In the genomic region with DNA sequence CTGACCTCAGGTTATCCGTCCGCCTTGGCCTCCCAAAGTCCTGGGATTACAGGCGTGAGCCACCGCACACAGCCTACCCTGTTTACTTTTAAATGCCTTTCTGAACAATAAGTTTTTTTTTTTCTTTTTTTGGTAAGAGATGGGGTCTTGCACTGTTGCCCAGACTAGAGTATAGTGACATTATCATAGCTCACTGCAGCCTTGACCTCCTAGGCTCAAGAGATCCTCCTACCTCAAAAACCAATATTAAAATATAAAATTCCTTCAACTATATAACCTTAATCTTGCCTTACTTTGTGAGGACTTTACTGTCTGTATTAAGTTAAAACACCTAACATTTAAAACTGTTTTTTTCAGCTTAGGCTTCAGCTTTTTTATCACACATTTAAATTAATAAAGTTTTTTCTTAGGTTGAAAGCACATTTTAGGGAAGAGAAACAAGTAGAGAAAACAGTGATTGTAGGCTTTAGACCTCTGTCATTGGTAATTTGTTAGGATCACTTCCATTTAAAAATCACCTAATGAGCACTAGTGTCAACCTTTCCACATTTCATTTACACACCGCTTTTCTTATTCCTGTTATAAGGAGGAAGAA, we compare ENCODE assay signal across 13 cellular contexts. TPM values are rescaled to one million over a fixed set of nuclear protein-coding genes. Genes with fewer than 3 reads are reported as not detected.
A peak's percentile ranks its signal among the peaks of the same experiment; 100 is the strongest.
DNase-seq lines count a peak whose midpoint lies in the region; ATAC-seq and TF ChIP-seq lines count a peak whose summit lies in the region.
"Had no signal": no experiment of that assay in that cellular context is flagged by ENCODE, and none has a peak within 500 bp of the region (broad histone marks: within the 10 kb centered on the region; RNA-seq: fewer than 3 reads in every experiment).

No MANE protein-coding gene starts in this region.

- no peak for DNase-seq in activated CD4-positive, alpha-beta T cell treated with anti-CD3 and anti-CD28 coated beads for 36 hours
- no peak for DNase-seq in activated CD4-positive, alpha-beta T cell treated with anti-CD3 and anti-CD28 coated beads for 1 hour
- DNase-seq in Panc1 (ENCODE audit: low read depth, low spot score) (no peak), spleen (no peak), DMS 273 (lab: John Stamatoyannopoulos, UW; ENCODE audit: unreplicated experiment) (no peak), hippocampal formation (lab: John Stamatoyannopoulos, UW) (no peak)
- DNase-seq: effector CD4-positive, alpha-beta T cell; foreskin melanocyte; NCI-H1092; PC-9 had no signal

- H3K36me3 Mint-ChIP-seq in activated CD4-positive, alpha-beta T cell treated with anti-CD3 and anti-CD28 coated beads for 36 hours (ENCODE audit: low read depth) = peaks cover 27% of the 10 kb centered on the region
- peaks cover 34% of the 10 kb centered on the region for H3K36me3 Mint-ChIP-seq in dendritic cell treated with granulocyte-macrophage colony-stimulating factor and Interleukin-4, amounts not matched to agents 40 ng/mL and 50 ng/mL, for 4 days (ENCODE audit: low read depth)

- POLR2A ChIA-PET in activated CD4-positive, alpha-beta T cell treated with anti-CD3 and anti-CD28 coated beads for 36 hours (lab: Charles Lee) = interaction anchor here (0.6 kb wide), 1 partner anchor 708 kb away, joined by 4 read pairs; no protein-coding TSS in a partner anchor
- POLR2A ChIA-PET in Panc1 (lab: Charles Lee) = no interaction called here

- no peak for TF ChIP-seq CTCF in Panc1 (IDR thresholded peaks at IDR 0.05)
- no peak for TF ChIP-seq CTCF in spleen (IDR thresholded peaks at IDR 0.05 in 8 of 11, conservative IDR thresholded peaks at IDR 0.05 in 3 of 11)

- H3K27ac Mint-ChIP-seq in activated CD4-positive, alpha-beta T cell treated with anti-CD3 and anti-CD28 coated beads for 36 hours = no peak overlapping the region
- H3K27ac Mint-ChIP-seq in dendritic cell treated with granulocyte-macrophage colony-stimulating factor and Interleukin-4, amounts not matched to agents 40 ng/mL and 50 ng/mL, for 4 days = peak overlapping the region; percentile 96
- H3K27ac Mint-ChIP-seq: GM23338 had no signal

- H3K4me3 Mint-ChIP-seq in activated CD4-positive, alpha-beta T cell treated with anti-CD3 and anti-CD28 coated beads for 36 hours = peak overlapping the region; percentile 97
- H3K4me3 Mint-ChIP-seq in dendritic cell treated with granulocyte-macrophage colony-stimulating factor and Interleukin-4, amounts not matched to agents 40 ng/mL and 50 ng/mL, for 4 days = peak overlapping the region; percentile 83

- no peak for TF ChIP-seq POLR2A in spleen (IDR thresholded peaks at IDR 0.05)

- WGBS in spleen, 5 donors = 71 to 94% (median 86%) methylated on average over 5 of the region's 5 CpGs

- peaks cover 45% of the 10 kb centered on the region for H3K4me1 Mint-ChIP-seq in activated CD4-positive, alpha-beta T cell treated with anti-CD3 and anti-CD28 coated beads for 36 hours
- peaks cover 27% of the 10 kb centered on the region for H3K4me1 Mint-ChIP-seq in dendritic cell treated with granulocyte-macrophage colony-stimulating factor and Interleukin-4, amounts not matched to agents 40 ng/mL and 50 ng/mL, for 4 days (ENCODE audit: low read depth)

- H3K9me3 Mint-ChIP-seq in activated CD4-positive, alpha-beta T cell treated with anti-CD3 and anti-CD28 coated beads for 36 hours (ENCODE audit: low read depth) = no peaks in the 10 kb centered on the region
- H3K9me3 Mint-ChIP-seq in dendritic cell treated with granulocyte-macrophage colony-stimulating factor and Interleukin-4, amounts not matched to agents 40 ng/mL and 50 ng/mL, for 4 days = no peaks in the 10 kb centered on the region
- H3K9me3 Mint-ChIP-seq: GM23338 had no signal

- H3K27me3 ChIP-seq in Panc1 (ENCODE audit: control insufficient read depth, insufficient read depth, low read length) (no peaks in the 10 kb centered on the region), spleen (replicated peaks in 1 of 7) (no peaks in the 10 kb centered on the region)

- no TSS peak for BruUV-seq in Panc1 (replicated peaks; lab: Mats Ljungman, UMichigan)

- 0 out of 2 replicates have a peak overlapping the region, but pooled peaks have one; percentile 27 for H3K27ac ChIP-seq in Panc1 (ENCODE audit: low read length)
- peak overlapping the region in 7 of 8 donors; percentile 96 to 98 (median 98) for H3K27ac ChIP-seq in spleen

- H3K4me3 ChIP-seq in Panc1 (ENCODE audit: low read depth in 2 of 2, low read length in 2 of 2) (no peak overlapping the region), spleen (peak overlapping the region in 4 of 8 donors; percentile 81 to 96 (median 90))
- H3K4me3 ChIP-seq: GM23338 had no signal

- in situ Hi-C loops in Panc1 (cut with HindIII; ENCODE audit: low pct_unique_long_range_greater_than_20kb, low sequenced_read_pairs) = no loop called here

- no peaks in the 10 kb centered on the region; the same call in 1 of the 2 replicates for H3K36me3 ChIP-seq in Panc1 (ENCODE audit: control insufficient read depth, insufficient read depth, low read length)
- peaks cover 0 to 11% (median 0%) of the 10 kb centered on the region in 6 donors for H3K36me3 ChIP-seq in spleen

- CTCF ChIA-PET in activated CD4-positive, alpha-beta T cell treated with anti-CD3 and anti-CD28 coated beads for 36 hours (lab: Charles Lee) = interaction anchor here (0.7 to 1.1 kb wide), 3 partner anchors 8 to 44 kb away, joined by 3 read pairs; no protein-coding TSS in a partner anchor
- CTCF ChIA-PET in Panc1 (lab: Charles Lee) = interaction anchor here (1.1 kb wide), 1 partner anchor 19 kb away, joined by 4 read pairs; no protein-coding TSS in a partner anchor

- H3K4me1 ChIP-seq in Panc1 (ENCODE audit: control insufficient read depth, insufficient read depth, low read length) = peaks cover 20% of the 10 kb centered on the region
- peaks cover 33 to 79% (median 63%) of the 10 kb centered on the region in 6 donors for H3K4me1 ChIP-seq in spleen

- intact Hi-C loops in activated CD4-positive, alpha-beta T cell treated with anti-CD3 and anti-CD28 coated beads for 36 hours (cut with DNase I, micrococcal nuclease) = loop anchor here (5.0 to 10.0 kb wide), 6 partner anchors 36 to 782 kb away; partner anchors contain the start of genes BICRAL (in 1 of the 2), CUL7 (in 1 of the 2), KLC4 (in 1 of the 2) and MRPL2 (in 1 of the 2)
- intact Hi-C loops in Panc1 (cut with micrococcal nuclease; ENCODE audit: unreplicated experiment) (no loop called here), spleen (cut with DNase I; ENCODE audit: low total_unique reads) (no loop called here)
- intact Hi-C loops in dendritic cell treated with granulocyte-macrophage colony-stimulating factor and Interleukin-4, amounts not matched to agents 40 ng/mL and 50 ng/mL, for 4 days (cut with micrococcal nuclease) = no loop called here

- ATAC-seq in activated CD4-positive, alpha-beta T cell treated with anti-CD3 and anti-CD28 coated beads for 36 hours = no peak
- ATAC-seq in Panc1 = no peak
- ATAC-seq in HG03460 (IDR thresholded peaks at IDR 0.05; ENCODE audit: unreplicated experiment) = no peak
- ATAC-seq: GM23338 had no signal

- no peaks in the 10 kb centered on the region for H3K27me3 Mint-ChIP-seq in activated CD4-positive, alpha-beta T cell treated with anti-CD3 and anti-CD28 coated beads for 36 hours
- no peaks in the 10 kb centered on the region for H3K27me3 Mint-ChIP-seq in dendritic cell treated with granulocyte-macrophage colony-stimulating factor and Interleukin-4, amounts not matched to agents 40 ng/mL and 50 ng/mL, for 4 days

- H3K9me3 ChIP-seq in Panc1 (ENCODE audit: control insufficient read depth, insufficient read depth, low read depth, low read length) = no peaks in the 10 kb centered on the region
- H3K9me3 ChIP-seq in spleen = no peaks in the 10 kb centered on the region

RNA-seq across cellular contexts. Expression of gene UBR2, which starts 2.9 kb away (rescaled TPM):
- 10 to 100 TPM; 23.9 to 28.1 TPM for total RNA-seq in activated CD4-positive, alpha-beta T cell treated with anti-CD3 and anti-CD28 coated beads for 36 hours
- total RNA-seq in Panc1 (2021; ENCODE audit: unreplicated experiment) (19.1 TPM), spleen (10 to 100 TPM; 41.6 to 51.8 (median 46.1) TPM)
- polyA plus RNA-seq in Panc1 (2012; ENCODE audit: insufficient read length) = 8.3 TPM
- polyA plus RNA-seq in spleen = 1 to 10 TPM; 7.4 to 9.9 (median 7.7) TPM

Comparison
In these comparisons a context has a peak if more than half of its experiments do, and no peak if none do; other contexts are left out.
1. intact Hi-C loops: an anchor here in activated CD4-positive, alpha-beta T cell treated with anti-CD3 and anti-CD28 coated beads for 36 hours (5.0 to 10.0 kb wide); none called in Panc1, dendritic cell treated with granulocyte-macrophage colony-stimulating factor and Interleukin-4, amounts not matched to agents 40 ng/mL and 50 ng/mL, for 4 days and spleen.